In the genomic region with DNA sequence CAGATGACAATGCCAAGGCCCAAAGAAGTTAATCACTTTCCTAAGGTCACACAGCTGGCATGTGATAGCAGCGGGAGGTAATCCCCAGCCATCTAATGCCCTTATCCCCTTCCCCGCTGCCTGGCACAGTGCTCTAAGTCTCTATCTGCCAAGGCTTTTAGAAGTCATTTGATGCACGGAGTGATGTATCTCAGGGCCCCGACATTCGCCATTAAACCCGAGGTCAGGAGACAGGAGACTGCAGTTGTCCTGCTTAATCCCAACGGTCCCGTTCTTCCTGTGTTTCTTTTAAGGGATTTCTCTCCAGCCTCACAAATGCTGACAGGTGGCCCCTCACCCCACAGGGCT, we compare ENCODE assay signal across 12 cellular contexts.
"Had no signal": no experiment of that assay in that cellular context is flagged by ENCODE, and none has a peak within 500 bp of the region (broad histone marks: within the 10 kb centered on the region; RNA-seq: fewer than 3 reads in every experiment).

No MANE protein-coding gene starts in this region.

- H3K9ac ChIP-seq: parathyroid adenoma had no signal

- H3K27me3 ChIP-seq: brain microvascular endothelial cell, esophagus squamous epithelium, tibial nerve had no signal

- H3K27ac Mint-ChIP-seq: activated T-helper 2 cell treated with anti-CD3 and anti-CD28 coated beads, Interferon-gamma antibody, Interleukin-2, Interleukin-4, amounts not matched to agents 10 μg/mL and 5 μg/mL and 100 μg/mL, durations not matched to agents 14 hours and 24 hours and 36 hours; T-cell had no signal

- ATAC-seq: T-cell had no signal

- H3K4me3 Mint-ChIP-seq: T-cell had no signal

- DNase-seq: activated CD8-positive, alpha-beta memory T cell treated with anti-CD3 and anti-CD28 coated beads for 24 hours; activated naive CD4-positive, alpha-beta T cell treated with anti-CD3 and anti-CD28 coated beads, Interleukin-2, amount 50 U/mL, for 16 hours; brain microvascular endothelial cell; esophagus squamous epithelium; foreskin fibroblast; head of caudate nucleus; kidney; T-cell; T1000 had no signal

- H3K36me3 ChIP-seq: brain microvascular endothelial cell, esophagus squamous epithelium, tibial nerve had no signal

- H3K9me3 Mint-ChIP-seq: activated T-helper 2 cell treated with anti-CD3 and anti-CD28 coated beads, Interferon-gamma antibody, Interleukin-2, Interleukin-4, amounts not matched to agents 10 μg/mL and 5 μg/mL and 100 μg/mL, durations not matched to agents 14 hours and 24 hours and 36 hours; T-cell had no signal

- H3K27me3 Mint-ChIP-seq: T-cell had no signal

- H3K4me1 ChIP-seq: esophagus squamous epithelium had no signal

- H3K27ac ChIP-seq: brain microvascular endothelial cell, esophagus squamous epithelium, parathyroid adenoma, tibial nerve had no signal

- H3K4me3 ChIP-seq: esophagus squamous epithelium, tibial nerve had no signal

- H3K9me3 ChIP-seq: esophagus squamous epithelium, tibial nerve had no signal
